Comparison of ENCODE assay signal across 15 cellular contexts in the genomic region with DNA sequence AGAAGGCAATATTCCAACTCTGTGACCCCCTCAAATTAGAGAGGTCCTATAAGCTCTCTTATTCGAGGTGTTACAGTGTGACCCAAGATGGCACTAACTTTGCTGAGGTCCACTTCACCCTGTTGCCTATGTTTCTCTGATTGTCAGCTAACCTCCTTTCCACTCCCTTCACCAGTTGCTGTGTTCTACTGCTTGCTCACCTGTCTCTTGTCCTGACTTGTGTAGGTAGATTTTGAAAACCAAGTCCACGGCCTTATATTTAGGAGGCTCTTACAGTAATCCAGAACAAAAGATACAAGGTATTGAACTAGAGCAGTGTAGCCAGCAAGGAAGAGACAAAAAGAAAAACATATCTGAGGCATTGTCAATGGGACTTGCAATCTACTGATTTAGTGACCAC. TPM values are rescaled to one million over a fixed set of nuclear protein-coding genes. Genes with fewer than 3 reads are reported as not detected.
A peak's percentile ranks its signal among the peaks of the same experiment; 100 is the strongest.
DNase-seq lines count a peak whose midpoint lies in the region; ATAC-seq and TF ChIP-seq lines count a peak whose summit lies in the region.
"Had no signal": no experiment of that assay in that cellular context is flagged by ENCODE, and none has a peak within 500 bp of the region (broad histone marks: within the 10 kb centered on the region; RNA-seq: fewer than 3 reads in every experiment).

No MANE protein-coding gene starts in this region.

- DNase-seq in HCT116 (ENCODE audit: low read depth, low spot score) (no peak), PC-9 (no peak), epithelial cell of prostate (ENCODE audit: low read depth, low spot score) (peak; percentile 66), foreskin keratinocyte (peak; percentile 65 to 85), NCI-H446 (lab: John Stamatoyannopoulos, UW) (no peak)
- no peak for DNase-seq in CD4-positive, alpha-beta T cell
- DNase-seq in activated CD8-positive, alpha-beta memory T cell treated with anti-CD3 and anti-CD28 coated beads for 24 hours = no peak
- DNase-seq: ACHN; Calu3; CD4-positive, CD25-positive, alpha-beta regulatory T cell; DMS 273 treated with DMSO at 0.1 percent for 48 hours; H7 had no signal

- POLR2A ChIA-PET in HCT116 (lab: Charles Lee) = no interaction called here
- POLR2A ChIA-PET in PC-9 (lab: Charles Lee; ENCODE audit: unreplicated experiment) = interaction anchor here (0.6 kb wide), 1 partner anchor 19 kb away, joined by 3 read pairs; no protein-coding TSS in a partner anchor
- POLR2A ChIA-PET in CD4-positive, alpha-beta T cell (lab: Charles Lee) = no interaction called here

- H3K4me3 ChIP-seq in HCT116 (replicated peaks in 1 of 2; ENCODE audit: low read depth in 1 of 2, low read length in 2 of 2) = no peak overlapping the region
- no peak overlapping the region for H3K4me3 ChIP-seq in PC-9
- H3K4me3 ChIP-seq: BLaER1 treated with 17β-estradiol and CSF1 and Interleukin-3, amounts not matched to agents 10 nM and 100 nM; GM23338 had no signal

- H3K4me2 ChIP-seq in HCT116 (ENCODE audit: low read length) = peak overlapping the region; percentile 53; the same call in 1 of the 2 replicates
- H3K4me2 ChIP-seq in PC-9 = no peak overlapping the region; the same call in 1 of the 2 replicates
- H3K4me2 ChIP-seq: BLaER1 treated with 17β-estradiol and CSF1 and Interleukin-3, amounts not matched to agents 10 nM and 100 nM; GM23338 had no signal

- no peaks in the 10 kb centered on the region for H4K20me1 ChIP-seq in HCT116 (ENCODE audit: insufficient read depth)
- H4K20me1 ChIP-seq in PC-9 (ENCODE audit: insufficient read depth) = no peaks in the 10 kb centered on the region
- H4K20me1 ChIP-seq: BLaER1 treated with 17β-estradiol and CSF1 and Interleukin-3, amounts not matched to agents 10 nM and 100 nM had no signal

- no peaks in the 10 kb centered on the region for H3K79me2 ChIP-seq in HCT116 (ENCODE audit: insufficient read depth, low read length)
- no peaks in the 10 kb centered on the region for H3K79me2 ChIP-seq in PC-9 (ENCODE audit: low read depth)

- no peak overlapping the region for H2AFZ ChIP-seq in HCT116 (ENCODE audit: low read depth, low read length, poor library complexity, severe bottlenecking)
- H2AFZ ChIP-seq in PC-9 = no peak overlapping the region
- H2AFZ ChIP-seq: GM23338 had no signal

- H3K9me2 ChIP-seq in HCT116 (ENCODE audit: insufficient read depth) (no peaks in the 10 kb centered on the region), PC-9 (ENCODE audit: insufficient read depth) (no peaks in the 10 kb centered on the region)

- no peak overlapping the region for H3K27ac Mint-ChIP-seq in CD4-positive, alpha-beta T cell
- H3K27ac Mint-ChIP-seq: CD4-positive, CD25-positive, alpha-beta regulatory T cell; GM23338 had no signal

- no peaks in the 10 kb centered on the region for H3K36me3 Mint-ChIP-seq in CD4-positive, alpha-beta T cell (ENCODE audit: low read depth)

- TF ChIP-seq CTCF in HCT116 (IDR thresholded peaks at IDR 0.05 in 2 of 3, conservative IDR thresholded peaks at IDR 0.05 in 1 of 3; ENCODE audit: borderline replicate concordance in 1 of 3, insufficient read depth in 1 of 3, low read depth in 2 of 3, low read length in 2 of 3) (no peak), PC-9 (conservative IDR thresholded peaks at IDR 0.05) (no peak), foreskin keratinocyte (conservative IDR thresholded peaks at IDR 0.05) (no peak)
- TF ChIP-seq CTCF in CD4-positive, alpha-beta T cell (IDR thresholded peaks at IDR 0.05) = no peak

- no peaks in the 10 kb centered on the region for H3K36me3 ChIP-seq in HCT116 (ENCODE audit: control insufficient read depth in 1 of 2, insufficient read depth in 2 of 2, low read length in 2 of 2)
- H3K36me3 ChIP-seq in PC-9 (ENCODE audit: low read depth) = no peaks in the 10 kb centered on the region
- H3K36me3 ChIP-seq: BLaER1 treated with 17β-estradiol and CSF1 and Interleukin-3, amounts not matched to agents 10 nM and 100 nM had no signal

- no peaks in the 10 kb centered on the region for H3K9me3 ChIP-seq in HCT116 (ENCODE audit: control insufficient read depth in 1 of 2, insufficient read depth in 1 of 2, low read depth in 1 of 2, low read length in 2 of 2)
- H3K9me3 ChIP-seq in PC-9 (ENCODE audit: insufficient read depth, low read depth) = 0 out of 2 replicates have a peak, but pooled peaks cover 5% of the 10 kb centered on the region
- no peaks in the 10 kb centered on the region for H3K9me3 ChIP-seq in CD4-positive, alpha-beta T cell (ENCODE audit: control insufficient read depth, low read length)

- H3K27me3 Mint-ChIP-seq in CD4-positive, alpha-beta T cell = no peaks in the 10 kb centered on the region

- intact Hi-C loops in HCT116 (cut with micrococcal nuclease) = no loop called here
- intact Hi-C loops in PC-9 (cut with micrococcal nuclease; ENCODE audit: unreplicated experiment) = no loop called here
- intact Hi-C loops in CD4-positive, alpha-beta T cell (cut with DNase I, micrococcal nuclease) = no loop called here

- H3K4me1 ChIP-seq in HCT116 (ENCODE audit: control insufficient read depth in 1 of 2, insufficient read depth in 2 of 2, low read length in 2 of 2) (peaks cover 0 to 17% of the 10 kb centered on the region in 2 experiments; a peak in 2 of 4 replicates), PC-9 (replicated peaks; ENCODE audit: insufficient read depth) (peaks cover 28% of the 10 kb centered on the region), foreskin keratinocyte (peaks cover 43% of the 10 kb centered on the region)
- H3K4me1 ChIP-seq: BLaER1 treated with 17β-estradiol and CSF1 and Interleukin-3, amounts not matched to agents 10 nM and 100 nM had no signal

- H3K27me3 ChIP-seq in HCT116 (ENCODE audit: insufficient read depth, low read length) (no peaks in the 10 kb centered on the region), PC-9 (ENCODE audit: insufficient read depth, low read depth) (no peaks in the 10 kb centered on the region), foreskin keratinocyte (no peaks in the 10 kb centered on the region)
- H3K27me3 ChIP-seq in CD4-positive, alpha-beta T cell (ENCODE audit: control insufficient read depth, insufficient read depth, low read length) = no peaks in the 10 kb centered on the region
- H3K27me3 ChIP-seq: BLaER1 treated with 17β-estradiol and CSF1 and Interleukin-3, amounts not matched to agents 10 nM and 100 nM had no signal

- H3K4me3 Mint-ChIP-seq in CD4-positive, alpha-beta T cell = no peak overlapping the region
- H3K4me3 Mint-ChIP-seq: CD4-positive, CD25-positive, alpha-beta regulatory T cell; GM23338 had no signal

- RAD21 ChIA-PET in HCT116 (lab: Charles Lee; ENCODE audit: low non-redundant PET in 1 of 2, low total read pairs in 2 of 2, uncharacterized antibody in 2 of 2, unreplicated experiment in 2 of 2) = no interaction called here

- no peak for TF ChIP-seq RAD21 in HCT116 (IDR thresholded peaks at IDR 0.05; ENCODE audit: low read depth)

- no peaks in the 10 kb centered on the region for H3K4me1 Mint-ChIP-seq in CD4-positive, alpha-beta T cell (ENCODE audit: low read depth)
- H3K4me1 Mint-ChIP-seq: CD4-positive, CD25-positive, alpha-beta regulatory T cell had no signal

- H3K9ac ChIP-seq in HCT116 (ENCODE audit: low read length) = no peak overlapping the region
- H3K9ac ChIP-seq: BLaER1 treated with 17β-estradiol and CSF1 and Interleukin-3, amounts not matched to agents 10 nM and 100 nM had no signal

- no peak for ATAC-seq in HCT116
- peak; percentile 29 for ATAC-seq in foreskin keratinocyte
- ATAC-seq in HG03159 (IDR thresholded peaks at IDR 0.05; ENCODE audit: unreplicated experiment) = no peak
- no peak for ATAC-seq in CD4-positive, alpha-beta T cell (ENCODE audit: poor library complexity)
- ATAC-seq: GM23338 had no signal

- no peak for TF ChIP-seq POLR2A in HCT116 (IDR thresholded peaks at IDR 0.05; ENCODE audit: borderline replicate concordance, extremely low read depth, insufficient read depth, insufficient read length)

- H3F3A ChIP-seq in PC-9 (ENCODE audit: insufficient read depth, low read depth) = peaks cover 31% of the 10 kb centered on the region; the same call in 1 of the 2 replicates

- BruUV-seq in HCT116 (replicated peaks; lab: Mats Ljungman, UMichigan) = no TSS peak
- BruUV-seq in PC-9 (replicated peaks; lab: Mats Ljungman, UMichigan) = no TSS peak

- CTCF ChIA-PET in HCT116 (lab: Charles Lee) (interaction anchor here (1.2 kb wide), 1 partner anchor 19 kb away, joined by 3 read pairs; no protein-coding TSS in a partner anchor), PC-9 (lab: Charles Lee) (no interaction called here)
- CTCF ChIA-PET in CD4-positive, alpha-beta T cell (lab: Charles Lee) = interaction anchor here (0.6 to 0.9 kb wide), 2 partner anchors 77 to 221 kb away, joined by 3 read pairs; no protein-coding TSS in a partner anchor

- H3K27ac ChIP-seq in HCT116 (ENCODE audit: low read depth, low read length) (no peak overlapping the region), PC-9 (peak overlapping the region; percentile 66), epithelial cell of prostate (peak overlapping the region; percentile 87), foreskin keratinocyte (peak overlapping the region; percentile 95)
- H3K27ac ChIP-seq in CD4-positive, alpha-beta T cell (ENCODE audit: low read depth, low read length) = no peak overlapping the region
- H3K27ac ChIP-seq: BLaER1 treated with 17β-estradiol and CSF1 and Interleukin-3, amounts not matched to agents 10 nM and 100 nM had no signal

- H3K9me3 Mint-ChIP-seq in CD4-positive, alpha-beta T cell = peaks cover 3% of the 10 kb centered on the region

TF ChIP-seq in HCT116, 20 proteins besides CTCF, POLR2A, EP300 and RAD21 (continues in another document):
- TF ChIP-seq JUND (IDR thresholded peaks at IDR 0.05) (no peak), EZH2 (IDR thresholded peaks at IDR 0.05) (no peak), SP1 (IDR thresholded peaks at IDR 0.05; ENCODE audit: low read depth) (no peak), SIN3A (IDR thresholded peaks at IDR 0.05; ENCODE audit: low read depth) (no peak), FOSL1 (IDR thresholded peaks at IDR 0.05; ENCODE audit: low read depth) (no peak), ZFX (IDR thresholded peaks at IDR 0.05) (no peak), EGR1 (IDR thresholded peaks at IDR 0.05; ENCODE audit: low read depth) (no peak), CEBPB (IDR thresholded peaks at IDR 0.05; ENCODE audit: low read depth) (no peak), ZNF274 (IDR thresholded peaks at IDR 0.05; ENCODE audit: low read depth, low read length) (no peak), CBX3 (IDR thresholded peaks at IDR 0.05; ENCODE audit: low read depth) (no peak), YY1 (IDR thresholded peaks at IDR 0.05; ENCODE audit: extremely low read depth, insufficient replicate concordance, low read depth, low read length) (no peak)
- TF ChIP-seq, protein P1, sequence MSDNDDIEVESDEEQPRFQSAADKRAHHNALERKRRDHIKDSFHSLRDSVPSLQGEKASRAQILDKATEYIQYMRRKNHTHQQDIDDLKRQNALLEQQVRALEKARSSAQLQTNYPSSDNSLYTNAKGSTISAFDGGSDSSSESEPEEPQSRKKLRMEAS (IDR thresholded peaks at IDR 0.05) = no peak

RNA-seq across cellular contexts. Expression of gene GSK3B, which starts 20.1 kb away (rescaled TPM):
- 50.0 TPM for total RNA-seq in HCT116 (2021; ENCODE audit: unreplicated experiment)
- 24.6 and 25.6 TPM in 2 replicates for polyA plus RNA-seq in HCT116 (2012)
- total RNA-seq in PC-9 (2021) = 51.5 and 62.0 TPM in 2 replicates
- 92.4 and 96.0 TPM in 2 replicates for total RNA-seq in foreskin keratinocyte
- polyA plus RNA-seq in foreskin keratinocyte = 34.6 and 37.2 TPM in 2 replicates
- 10 to 100 TPM; 27.9 to 29.1 TPM for total RNA-seq in CD4-positive, alpha-beta T cell

Comparison
In these comparisons a context has a peak if more than half of its experiments do, and no peak if none do; other contexts are left out.
1. DNase-seq: peak in epithelial cell of prostate (single experiment) and foreskin keratinocyte (2 of 2); none in HCT116 (single experiment), PC-9 (0 of 2), CD4-positive, alpha-beta T cell (0 of 10), activated CD8-positive, alpha-beta memory T cell treated with anti-CD3 and anti-CD28 coated beads for 24 hours (single experiment) and NCI-H446 (0 of 2).
2. H3K27ac ChIP-seq: peak in PC-9 (single experiment), epithelial cell of prostate (single experiment) and foreskin keratinocyte (single experiment); none in HCT116 (single experiment) and CD4-positive, alpha-beta T cell (single experiment).